In genomic region chr3:49351521-49352011, GRCh38 we compare ENCODE assay signal across 9 cellular contexts. TPM values are rescaled to one million over a fixed set of nuclear protein-coding genes. Genes with fewer than 3 reads are reported as not detected.
A peak's percentile ranks its signal among the peaks of the same experiment; 100 is the strongest.
DNase-seq lines count a peak whose midpoint lies in the region; ATAC-seq, FAIRE-seq and TF ChIP-seq lines count a peak whose summit lies in the region.
"Had no signal": no experiment of that assay in that cellular context is flagged by ENCODE, and none has a peak within 500 bp of the region (broad histone marks: within the 10 kb centered on the region; RNA-seq: fewer than 3 reads in every experiment).

No MANE protein-coding gene starts in this region.

- ATAC-seq in T-helper 17 cell (peak; percentile 68), GM19351 (IDR thresholded peaks at IDR 0.05; ENCODE audit: unreplicated experiment) (no peak), GM18861 (IDR thresholded peaks at IDR 0.05; ENCODE audit: unreplicated experiment) (no peak)
- ATAC-seq in activated naive CD4-positive, alpha-beta T cell treated with anti-CD3 and anti-CD28 coated beads, Interleukin-2, amount 50 U/mL, for 72 hours = no peak

- no peaks in the 10 kb centered on the region for H3K27me3 ChIP-seq in testis
- H3K27me3 ChIP-seq: heart right ventricle had no signal

- H3K36me3 Mint-ChIP-seq in T-helper 17 cell (ENCODE audit: low read depth) = peaks cover 6% of the 10 kb centered on the region
- peaks cover 4 to 6% of the 10 kb centered on the region in 2 donors for H3K36me3 Mint-ChIP-seq in activated naive CD4-positive, alpha-beta T cell treated with anti-CD3 and anti-CD28 coated beads, Interleukin-2, amount 50 U/mL, for 72 hours

- intact Hi-C loops in testis (cut with DNase I; ENCODE audit: low total_unique reads) = no loop called here

- DNase-seq in H54 (ENCODE audit: insufficient read length, low spot score) = peak; percentile 58
- no peak for DNase-seq in T-helper 17 cell
- DNase-seq in glomerular visceral epithelial cell (ENCODE audit: extremely low spot score) = peak; percentile 80
- no peak for DNase-seq in testis
- no peak for DNase-seq in activated naive CD4-positive, alpha-beta T cell treated with anti-CD3 and anti-CD28 coated beads, Interleukin-2, amount 50 U/mL, for 72 hours (ENCODE audit: low spot score in 2 of 2)
- DNase-seq: heart right ventricle had no signal

- TF ChIP-seq POLR2A in H54 (IDR thresholded peaks at IDR 0.05; ENCODE audit: low read depth, low read length) (no peak), testis (IDR thresholded peaks at IDR 0.05) (no peak)

- peak overlapping the region; percentile 88 for H3K27ac Mint-ChIP-seq in T-helper 17 cell
- H3K27ac Mint-ChIP-seq in activated naive CD4-positive, alpha-beta T cell treated with anti-CD3 and anti-CD28 coated beads, Interleukin-2, amount 50 U/mL, for 72 hours = no peak overlapping the region

- no peak overlapping the region for H3K4me3 ChIP-seq in skin epidermis
- H3K4me3 ChIP-seq in testis = no peak overlapping the region
- H3K4me3 ChIP-seq: heart right ventricle had no signal

- peaks cover 25% of the 10 kb centered on the region for H3K4me1 Mint-ChIP-seq in T-helper 17 cell

- no peak for TF ChIP-seq CTCF in testis (IDR thresholded peaks at IDR 0.05)

- no peaks in the 10 kb centered on the region for H3K9me3 Mint-ChIP-seq in activated naive CD4-positive, alpha-beta T cell treated with anti-CD3 and anti-CD28 coated beads, Interleukin-2, amount 50 U/mL, for 72 hours

- H3K27ac ChIP-seq in skin epidermis (peak overlapping the region in 20 of 21 experiments; percentile 9 to 89 (median 72)), testis (peak overlapping the region in 1 of 2 donors; percentile 18)

- FAIRE-seq in H54 (lab: Jason Lieb, UNC) = peak; percentile 43

- H3K9me3 ChIP-seq in T-helper 17 cell (ENCODE audit: control insufficient read depth, low read length, poor library complexity, severe bottlenecking) (no peaks in the 10 kb centered on the region), testis (no peaks in the 10 kb centered on the region)
- H3K9me3 ChIP-seq: heart right ventricle had no signal

- no peaks in the 10 kb centered on the region for H3K27me3 Mint-ChIP-seq in T-helper 17 cell

- 62 to 81% methylated on average over 1 of the region's 1 CpG for WGBS in testis, 2 donors

- no peaks in the 10 kb centered on the region for H3K36me3 ChIP-seq in testis (ENCODE audit: low read depth, missing control alignments)

- peak overlapping the region; percentile 51 for H3K4me3 Mint-ChIP-seq in T-helper 17 cell

- no peaks in the 10 kb centered on the region for H3K4me1 ChIP-seq in testis

RNA-seq across cellular contexts. Expression of gene GPX1, which starts 6.6 kb away (rescaled TPM):
- total RNA-seq in T-helper 17 cell (100 to 1,000 TPM in 1 of 2 donors, 10 to 100 TPM in 1; 75.6 to 326 TPM), testis (100 to 1,000 TPM; 123 to 207 TPM)
- 129 TPM for polyA plus RNA-seq in testis (ENCODE audit: insufficient read depth, low read depth, low replicate concordance)
- 100 to 1,000 TPM; 180 to 264 TPM for total RNA-seq in activated naive CD4-positive, alpha-beta T cell treated with anti-CD3 and anti-CD28 coated beads, Interleukin-2, amount 50 U/mL, for 72 hours

RNA-seq across cellular contexts. Expression of gene USP4, which starts 11.7 kb away (rescaled TPM):
- total RNA-seq in T-helper 17 cell = 100 to 1,000 TPM; 101 to 110 TPM
- 10 to 100 TPM; 48.0 to 72.0 TPM for total RNA-seq in testis
- polyA plus RNA-seq in testis (ENCODE audit: insufficient read depth, low read depth, low replicate concordance) = 95.1 TPM
- 10 to 100 TPM; 76.0 to 92.8 TPM for total RNA-seq in activated naive CD4-positive, alpha-beta T cell treated with anti-CD3 and anti-CD28 coated beads, Interleukin-2, amount 50 U/mL, for 72 hours

Comparison
In these comparisons a context has a peak if more than half of its experiments do, and no peak if none do; other contexts are left out.
1. DNase-seq: peak in H54 (single experiment) and glomerular visceral epithelial cell (single experiment); none in T-helper 17 cell (0 of 3), testis (single experiment) and activated naive CD4-positive, alpha-beta T cell treated with anti-CD3 and anti-CD28 coated beads, Interleukin-2, amount 50 U/mL, for 72 hours (0 of 2).